Comparison of ENCODE assay signal across 24 cellular contexts in the genomic region with DNA sequence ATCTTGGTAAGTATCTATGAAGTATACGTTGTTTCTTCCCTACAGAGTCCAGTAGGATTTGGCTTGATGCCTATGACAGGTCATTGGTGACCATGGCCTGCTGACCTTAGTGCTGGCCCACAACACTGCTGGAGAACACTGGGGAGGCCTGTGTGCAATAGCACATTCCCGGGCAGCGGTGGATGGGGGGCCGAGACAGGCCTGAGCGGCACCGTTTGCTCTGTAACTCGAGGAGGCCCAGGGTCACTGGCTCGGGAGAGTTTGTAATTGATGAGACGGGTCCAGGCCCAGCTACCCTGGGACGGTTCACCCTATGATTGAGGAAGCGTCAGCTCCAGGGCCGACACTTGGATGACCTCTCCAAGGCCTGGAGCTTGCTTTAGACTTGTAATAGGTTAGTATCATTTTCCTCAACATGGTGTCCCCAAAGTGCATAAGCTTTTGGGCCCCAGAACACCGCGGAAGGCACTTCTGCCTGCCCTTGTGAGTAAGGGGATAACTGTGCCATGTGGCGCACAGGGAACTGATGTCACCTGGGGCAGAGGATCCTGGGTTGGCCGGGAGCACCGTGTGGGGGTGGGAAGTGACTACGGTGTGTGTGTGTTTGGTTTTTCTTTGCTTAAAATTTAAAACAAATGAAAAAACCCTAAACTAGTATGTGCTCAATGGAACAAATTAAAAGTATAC. TPM values are rescaled to one million over a fixed set of nuclear protein-coding genes. Genes with fewer than 3 reads are reported as not detected.
"Had no signal": no experiment of that assay in that cellular context is flagged by ENCODE, and none has a peak within 500 bp of the region (broad histone marks: within the 10 kb centered on the region; RNA-seq: fewer than 3 reads in every experiment).

No MANE protein-coding gene starts in this region.

- ATAC-seq: left cardiac atrium; left ventricle myocardium superior; mucosa of descending colon; naive thymus-derived CD8-positive, alpha-beta T cell; right cardiac atrium; stimulated activated naive B cell treated with anti-CD40 and anti-IgM and Interleukin-4, amounts not matched to agents 10 μg/mL and 1 μg/mL and 100 μg/mL, for 72 hours; stimulated activated naive CD8-positive, alpha-beta T cell treated with anti-CD3 and anti-CD28 coated beads, Interleukin-15, amount 100 ng/mL, for 72 hours; upper lobe of right lung had no signal

- H3K9me3 ChIP-seq: colonic mucosa, esophagus squamous epithelium, mucosa of descending colon, spleen, testis, tibial nerve, upper lobe of right lung had no signal

- H3K27me3 ChIP-seq: colonic mucosa, esophagus squamous epithelium, spleen, testis, tibial nerve, upper lobe of right lung had no signal

- H3K4me1 ChIP-seq: colonic mucosa, spleen, testis, tibial nerve, upper lobe of right lung had no signal

- H3K36me3 ChIP-seq: colonic mucosa, esophagus squamous epithelium, spleen, tibial nerve, upper lobe of right lung had no signal

- H3K4me3 ChIP-seq: colonic mucosa, esophagus squamous epithelium, mucosa of descending colon, spleen, testis, tibial nerve, upper lobe of right lung had no signal

- DNase-seq: cerebellar nuclear complex; colonic mucosa; dermis blood vessel endothelial cell; esophagus squamous epithelium; foreskin fibroblast; immature natural killer cell; left cardiac atrium; left ventricle myocardium superior; mucosa of descending colon; naive thymus-derived CD8-positive, alpha-beta T cell; right cardiac atrium; spleen; stimulated activated CD4-positive, alpha-beta T cell treated with anti-CD3 and anti-CD28 coated beads, Interleukin-15, amount 100 ng/mL, for 24 hours; stimulated activated CD4-positive, alpha-beta T cell treated with anti-CD3 and anti-CD28 coated beads, Interleukin-1b, Interleukin-23, amount 100 ng/mL, for 48 hours; stimulated activated CD4-positive, alpha-beta T cell treated with anti-CD3 and anti-CD28 coated beads, Interleukin-4, amount 100 ng/mL, for 4 hours; stimulated activated naive B cell treated with anti-CD40 and anti-IgM and Interleukin-4, amounts not matched to agents 10 μg/mL and 1 μg/mL and 100 μg/mL, for 72 hours; stimulated activated naive CD8-positive, alpha-beta T cell treated with anti-CD3 and anti-CD28 coated beads, Interleukin-15, amount 100 ng/mL, for 72 hours; upper lobe of right lung had no signal

- H3K27ac ChIP-seq: colonic mucosa, spleen, testis, tibial nerve, upper lobe of right lung had no signal

RNA-seq across cellular contexts. Expression of gene TRPM1, which starts 12.0 kb away (rescaled TPM):
- total RNA-seq: colonic mucosa; epithelial cell of proximal tubule; esophagus squamous epithelium; left ventricle myocardium superior; mucosa of descending colon; naive thymus-derived CD8-positive, alpha-beta T cell; neural crest cell; osteocyte; right cardiac atrium; spleen; subcutaneous adipose tissue; tibial nerve; upper lobe of right lung had no signal
- polyA plus RNA-seq: naive thymus-derived CD8-positive, alpha-beta T cell had no signal
